ENCODE assay signal across 1 cellular context in the genomic region with DNA sequence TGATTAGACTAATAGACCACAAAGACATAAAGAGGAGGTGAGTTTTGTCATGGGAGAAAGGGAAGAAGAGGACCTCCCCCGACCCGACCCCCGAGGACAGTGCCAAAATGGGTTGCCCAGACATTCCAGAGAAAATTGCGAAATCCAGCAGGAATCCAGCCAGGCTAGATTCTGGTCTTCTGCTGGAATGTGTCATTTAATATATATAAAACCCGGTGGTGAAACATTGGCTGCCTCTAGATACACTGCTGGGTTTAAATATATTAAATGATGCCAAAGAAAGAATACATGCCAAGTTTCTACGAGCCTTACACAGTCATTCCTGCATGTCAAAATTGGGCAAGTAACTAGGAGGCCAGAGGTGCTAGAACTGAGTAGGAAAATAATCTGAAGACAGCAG.
TF ChIP-seq lines count a peak whose summit lies in the region.

No MANE protein-coding gene starts in this region.

TF ChIP-seq in HepG2, 621 proteins besides CTCF, POLR2A, EP300 and RAD21:
- no peak for TF ChIP-seq AGO2 (optimal IDR thresholded peaks at IDR 0.05; ENCODE audit: low read depth, low read length)
- TF ChIP-seq CEBPB (IDR thresholded peaks at IDR 0.05; ENCODE audit: borderline replicate concordance, low read depth, low read length) = peak; percentile 67
TF ChIP-seq in HepG2: peak in this region for 1.
